1 cellular context compared by ENCODE assay signal in the genomic region with DNA sequence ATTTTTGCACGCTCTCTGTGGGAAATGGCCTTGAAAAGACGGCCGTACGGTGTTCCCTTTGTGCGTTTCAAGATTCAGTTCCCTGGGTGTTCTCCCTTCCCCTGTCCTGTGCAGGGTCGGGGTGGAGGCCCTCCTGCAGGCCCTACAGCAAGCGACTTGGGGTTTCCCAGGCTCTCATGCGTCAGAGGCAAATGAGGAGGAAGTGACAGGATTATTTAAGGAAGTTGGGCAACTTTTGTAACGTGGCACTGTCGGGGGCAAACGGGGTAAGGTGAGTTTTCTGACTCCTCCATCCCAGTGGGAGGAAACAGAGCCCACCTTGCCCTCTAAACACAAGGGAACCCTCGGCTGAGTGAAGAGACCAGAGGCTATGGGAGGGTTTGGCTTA.
TF ChIP-seq lines count a peak whose summit lies in the region.

No MANE protein-coding gene starts in this region.

TF ChIP-seq in H1, 55 proteins besides CTCF, POLR2A, EP300 and RAD21 (continued from another document):
- TF ChIP-seq BRCA1 (IDR thresholded peaks at IDR 0.05; ENCODE audit: low read depth, low read length), result no peak
- TF ChIP-seq SAP30 (IDR thresholded peaks at IDR 0.05; ENCODE audit: insufficient read depth, insufficient replicate concordance, low read length), result no peak
- no peak for TF ChIP-seq MAFK (IDR thresholded peaks at IDR 0.05; ENCODE audit: low read depth, low read length)
- TF ChIP-seq, protein P1, sequence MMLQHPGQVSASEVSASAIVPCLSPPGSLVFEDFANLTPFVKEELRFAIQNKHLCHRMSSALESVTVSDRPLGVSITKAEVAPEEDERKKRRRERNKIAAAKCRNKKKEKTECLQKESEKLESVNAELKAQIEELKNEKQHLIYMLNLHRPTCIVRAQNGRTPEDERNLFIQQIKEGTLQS (IDR thresholded peaks at IDR 0.05; ENCODE audit: insufficient read depth, low read depth, low read length), result no peak
- no peak for TF ChIP-seq SRF (IDR thresholded peaks at IDR 0.05; ENCODE audit: low read depth, low read length)
- no peak for TF ChIP-seq HDAC6 (IDR thresholded peaks at IDR 0.05; ENCODE audit: low read depth, low read length)
- no peak for TF ChIP-seq ASH2L (IDR thresholded peaks at IDR 0.05; ENCODE audit: low read length)
- TF ChIP-seq POU5F1 (IDR thresholded peaks at IDR 0.05; ENCODE audit: low read depth, low read length), result no peak
- TF ChIP-seq GABPA (IDR thresholded peaks at IDR 0.05; ENCODE audit: borderline replicate concordance, insufficient read depth, low read length), result no peak
